In genomic region chr6:146545608-146546007, GRCh38 we compare ENCODE assay signal across 12 cellular contexts. TPM values are rescaled to one million over a fixed set of nuclear protein-coding genes. Genes with fewer than 3 reads are reported as not detected.
DNase-seq lines count a peak whose midpoint lies in the region; ATAC-seq and TF ChIP-seq lines count a peak whose summit lies in the region.
"Had no signal": no experiment of that assay in that cellular context is flagged by ENCODE, and none has a peak within 500 bp of the region (broad histone marks: within the 10 kb centered on the region; RNA-seq: fewer than 3 reads in every experiment).

No MANE protein-coding gene starts in this region.

- DNase-seq in Daoy (ENCODE audit: low read depth) (peak; percentile 49), RPMI7951 (ENCODE audit: low read depth) (peak; percentile 39), fibroblast of peridontal ligament (ENCODE audit: extremely low read depth) (peak; percentile 74), psoas muscle (no peak), NCI-H82 treated with DMSO at 0.1 percent for 48 hours (lab: John Stamatoyannopoulos, UW; ENCODE audit: unreplicated experiment) (no peak), NCI-H1436 (lab: John Stamatoyannopoulos, UW) (no peak), HT-29 (ENCODE audit: low spot score) (no peak)
- DNase-seq: NCI-H146, T1000 had no signal

- peak overlapping the region; percentile 82 for H3K27ac ChIP-seq in psoas muscle

- no peak for ATAC-seq in psoas muscle
- ATAC-seq in GM21447 (IDR thresholded peaks at IDR 0.05; ENCODE audit: unreplicated experiment) = no peak
- ATAC-seq: activated naive CD4-positive, alpha-beta T cell treated with anti-CD3 and anti-CD28 coated beads, Interleukin-2, amount 50 U/mL, for 72 hours; HCT116 had no signal

- H3K36me3 ChIP-seq in psoas muscle (ENCODE audit: insufficient read depth in 1 of 2, low read depth in 1 of 2) = no peaks in the 10 kb centered on the region

- WGBS in psoas muscle, 3 donors = 31 to 40% (median 36%) methylated on average over 5 of the region's 5 CpGs

- TF ChIP-seq CTCF in psoas muscle (IDR thresholded peaks at IDR 0.05) = no peak

- no peaks in the 10 kb centered on the region for H3K9me3 ChIP-seq in psoas muscle

- H3K27me3 ChIP-seq in psoas muscle (ENCODE audit: insufficient read depth in 3 of 3, low read length in 2 of 3) = peaks cover 0 to 7% (median 5%) of the 10 kb centered on the region in 3 donors

- intact Hi-C loops in psoas muscle (cut with DNase I) = loop anchor here in 1 of 2 donors (10.0 kb wide), 1 partner anchor 581 kb away; the partner anchor contains the start of gene SHPRH

- H3K4me3 ChIP-seq in psoas muscle = peak overlapping the region; percentile 65

- H3K4me1 ChIP-seq in psoas muscle = no peaks in the 10 kb centered on the region

RNA-seq across cellular contexts. Expression of gene RAB32, which starts 2.0 kb away (rescaled TPM):
- total RNA-seq in Daoy (2014; rRNA removed; shearing (Covaris generic)) = 143 and 150 TPM in 2 replicates
- 104 and 125 TPM in 2 replicates for total RNA-seq in RPMI7951 (2014; rRNA removed; shearing (Covaris generic))
- 1 to 10 TPM; 2.4 to 3.8 (median 3.2) TPM for total RNA-seq in psoas muscle
- 1 to 10 TPM; 2.2 to 4.6 (median 2.5) TPM for polyA plus RNA-seq in psoas muscle
- total RNA-seq in HT-29 (2014; rRNA removed; shearing (Covaris generic)) = 5.7 and 5.8 TPM in 2 replicates

RNA-seq across cellular contexts. Expression of gene ADGB, which starts 53.2 kb away (rescaled TPM):
- 1.4 TPM in 1 of 2 replicates, not detected in the other for total RNA-seq in Daoy (2014; rRNA removed; shearing (Covaris generic))
- total RNA-seq in RPMI7951 (2014; rRNA removed; shearing (Covaris generic)) = not detected in 2 replicates
- total RNA-seq in psoas muscle = not detected
- not detected for polyA plus RNA-seq in psoas muscle
- not detected in 2 replicates for total RNA-seq in HT-29 (2014; rRNA removed; shearing (Covaris generic))
- total RNA-seq: activated naive CD4-positive, alpha-beta T cell treated with anti-CD3 and anti-CD28 coated beads, Interleukin-2, amount 50 U/mL, for 72 hours had no signal

Comparison
In these comparisons a context has a peak if more than half of its experiments do, and no peak if none do; other contexts are left out.
1. DNase-seq: peak in Daoy (single experiment), RPMI7951 (single experiment) and fibroblast of peridontal ligament (single experiment); none in psoas muscle (0 of 2), NCI-H82 treated with DMSO at 0.1 percent for 48 hours (single experiment), NCI-H1436 (single experiment) and HT-29 (single experiment).
2. RNA of gene RAB32, which starts 2.0 kb away (total RNA-seq): 143 to 150 TPM in Daoy and 104 to 125 TPM in RPMI7951; 5.7 to 5.8 TPM in HT-29 and 2.4 to 3.8 TPM in psoas muscle; every median in the first group is over 10 times any median in the second.